In genomic region chr3:113166719-113167492, GRCh38 we compare ENCODE assay signal across 8 cellular contexts. TPM values are rescaled to one million over a fixed set of nuclear protein-coding genes. Genes with fewer than 3 reads are reported as not detected.
DNase-seq lines count a peak whose midpoint lies in the region; ATAC-seq, FAIRE-seq and TF ChIP-seq lines count a peak whose summit lies in the region.

No MANE protein-coding gene starts in this region.

- BruUV-seq in IMR-90 (replicated peaks; lab: Mats Ljungman, UMichigan) (no TSS peak), HepG2 (replicated peaks; lab: Mats Ljungman, UMichigan) (no TSS peak)

- H3K4me3 ChIP-seq in IMR-90 (ENCODE audit: insufficient read depth, low read depth, low read length) (no peak overlapping the region), suprapubic skin (no peak overlapping the region), right lobe of liver (no peak overlapping the region), HepG2 (replicated peaks in 1 of 3; ENCODE audit: insufficient read depth in 1 of 3, low read depth in 2 of 3, low read length in 3 of 3) (no peak overlapping the region)

- H4K20me1 ChIP-seq in IMR-90 (ENCODE audit: insufficient read depth, low read length), result no peaks in the 10 kb centered on the region
- no peaks in the 10 kb centered on the region for H4K20me1 ChIP-seq in HepG2 (ENCODE audit: insufficient read depth, low read length)

- H3K4me1 ChIP-seq in IMR-90 (ENCODE audit: control insufficient read depth, insufficient read depth, low read length), result peaks cover 10% of the 10 kb centered on the region; the same call in 1 of the 2 replicates
- peaks cover 49% of the 10 kb centered on the region for H3K4me1 ChIP-seq in suprapubic skin
- no peaks in the 10 kb centered on the region for H3K4me1 ChIP-seq in right lobe of liver
- no peaks in the 10 kb centered on the region for H3K4me1 ChIP-seq in HepG2 (ENCODE audit: insufficient read depth, low read length)

- no peaks in the 10 kb centered on the region for H3K36me3 ChIP-seq in IMR-90 (ENCODE audit: control insufficient read depth, insufficient read depth, low read length)
- no peaks in the 10 kb centered on the region for H3K36me3 ChIP-seq in suprapubic skin
- H3K36me3 ChIP-seq in right lobe of liver, result no peaks in the 10 kb centered on the region
- H3K36me3 ChIP-seq in HepG2 (replicated peaks in 1 of 2; ENCODE audit: control insufficient read depth in 1 of 2, insufficient read depth in 2 of 2, low read length in 2 of 2), result no peaks in the 10 kb centered on the region

- TF ChIP-seq RAD21 in IMR-90 (IDR thresholded peaks at IDR 0.05; ENCODE audit: low read length), result no peak
- no peak for TF ChIP-seq RAD21 in HepG2 (CRISPR knock-in tag; IDR thresholded peaks at IDR 0.05)

- no peaks in the 10 kb centered on the region for H3K9me1 ChIP-seq in IMR-90 (ENCODE audit: insufficient read depth, low read length)

- H3K4ac ChIP-seq in IMR-90 (ENCODE audit: low read depth, low read length), result peak overlapping the region; percentile 30

- no peaks in the 10 kb centered on the region for H3K79me1 ChIP-seq in IMR-90 (ENCODE audit: low read depth in 1 of 2, low read length in 2 of 2)

- FAIRE-seq in HepG2 (lab: Jason Lieb, UNC), result no peak

- intact Hi-C loops in IMR-90 (cut with micrococcal nuclease) (loop anchor here (5.0 kb wide), 1 partner anchor 45 kb away; the partner anchor contains the start of gene BOC), right lobe of liver (cut with DNase I) (no loop called here), HepG2 (cut with micrococcal nuclease; ENCODE audit: unreplicated experiment) (no loop called here)

- H2AK9ac ChIP-seq in IMR-90 (replicated peaks; ENCODE audit: low read depth, low read length, poor library complexity), result no peak overlapping the region

- WGBS in IMR-90 (ENCODE audit: extremely low coverage in 2 of 2, insufficient read length in 1 of 2), 2 experiments, result 14% methylated on average over 6 of the region's 12 CpGs; no CpG with 5 or more reads in 1 of the 2 experiments
- 16% methylated on average over 12 of the region's 12 CpGs for WGBS in suprapubic skin
- WGBS in right lobe of liver (ENCODE audit: insufficient coverage, low coverage, low lambda C conversion rate, missing lambda C conversion rate), result 54% methylated on average over 8 of the region's 12 CpGs
- WGBS in HepG2 (ENCODE audit: low lambda C conversion rate), result 3% methylated on average over 12 of the region's 12 CpGs

- TF ChIP-seq CTCF in IMR-90 (conservative IDR thresholded peaks at IDR 0.05; ENCODE audit: low read depth, low read length), result 0 out of 2 replicates have a peak, but pooled peaks have one; percentile 1
- TF ChIP-seq CTCF in suprapubic skin (IDR thresholded peaks at IDR 0.05), result no peak
- TF ChIP-seq CTCF in right lobe of liver (IDR thresholded peaks at IDR 0.05), result no peak
- TF ChIP-seq CTCF in HepG2 (CRISPR knock-in tag; IDR thresholded peaks at IDR 0.05), result no peak

- ATAC-seq in IMR-90 (ENCODE audit: low read depth) (peak; percentile 95), right lobe of liver (no peak), GM21447 (IDR thresholded peaks at IDR 0.05; ENCODE audit: unreplicated experiment) (no peak), HepG2 (no peak)

- dilution Hi-C loops in IMR-90 (cut with HindIII; ENCODE audit: low sequenced_read_pairs, unreplicated experiment), result no loop called here

- H3K27me3 ChIP-seq in IMR-90 (ENCODE audit: control insufficient read depth, insufficient read depth, low read length), result no peaks in the 10 kb centered on the region; the same call in 1 of the 2 replicates
- no peaks in the 10 kb centered on the region for H3K27me3 ChIP-seq in suprapubic skin
- no peaks in the 10 kb centered on the region for H3K27me3 ChIP-seq in right lobe of liver
- peaks cover 2 to 15% of the 10 kb centered on the region in 2 experiments; a peak in 4 of 5 replicates for H3K27me3 ChIP-seq in HepG2 (ENCODE audit: control insufficient read depth in 1 of 2, insufficient read depth in 2 of 2, low read length in 2 of 2)

- H3K9ac ChIP-seq in IMR-90 (ENCODE audit: low read depth, low read length), result peak overlapping the region; percentile 57
- H3K9ac ChIP-seq in HepG2 (ENCODE audit: insufficient read depth, low read depth, low read length), result no peak overlapping the region

- H4K91ac ChIP-seq in IMR-90 (ENCODE audit: insufficient read depth, low read depth, low read length), result peak overlapping the region; percentile 36

- no peak overlapping the region for H3K56ac ChIP-seq in IMR-90 (ENCODE audit: extremely low read depth, insufficient read depth, low read length)

- peak overlapping the region; percentile 48 to 65 for H4K8ac ChIP-seq in IMR-90 (ENCODE audit: low read depth in 2 of 2, low read length in 2 of 2)

- H3K79me2 ChIP-seq in HepG2 (ENCODE audit: insufficient read depth, low read length), result no peaks in the 10 kb centered on the region

- DNase-seq in IMR-90, result peak; percentile 65
- DNase-seq in amniotic epithelial cell (ENCODE audit: low read depth), result peak; percentile 28
- peak; percentile 4 for DNase-seq in inferior parietal cortex (ENCODE audit: extremely low spot score)
- DNase-seq in suprapubic skin (ENCODE audit: low spot score in 2 of 2), result peak; percentile 73 to 83
- DNase-seq in right lobe of liver, result no peak
- DNase-seq in T-helper 1 cell, result no peak
- DNase-seq in HepG2 (ENCODE audit: low spot score), result no peak

- H3K4me2 ChIP-seq in IMR-90 (ENCODE audit: low read depth, low read length) (peak overlapping the region; percentile 11; the same call in 1 of the 2 replicates), HepG2 (ENCODE audit: low read depth, low read length) (no peak overlapping the region)

- H3K9me3 ChIP-seq in IMR-90 (ENCODE audit: control insufficient read depth, insufficient read depth, low read length) (no peaks in the 10 kb centered on the region), suprapubic skin (no peaks in the 10 kb centered on the region), right lobe of liver (no peaks in the 10 kb centered on the region), HepG2 (ENCODE audit: low read length) (no peaks in the 10 kb centered on the region)

- peak overlapping the region; percentile 9 for H2AK5ac ChIP-seq in IMR-90 (ENCODE audit: low read depth, low read length)

- in situ Hi-C loops in IMR-90 (cut with MboI; ENCODE audit: low sequenced_read_pairs), result no loop called here
- in situ Hi-C loops in HepG2 (cut with HindIII; ENCODE audit: extremely low pct_ligation_motif_present, low pct_unique_long_range_greater_than_20kb), result no loop called here

- POLR2A ChIA-PET in IMR-90 (lab: Charles Lee; ENCODE audit: unreplicated experiment) (interaction anchor here (0.6 to 0.7 kb wide), 2 partner anchors 113 to 266 kb away, joined by 3 to 4 read pairs; no protein-coding TSS in a partner anchor), HepG2 (lab: Yijun Ruan, JAX) (no interaction called here)

- peak overlapping the region; percentile 76; the same call in 1 of the 2 replicates for H3K27ac ChIP-seq in IMR-90 (ENCODE audit: insufficient read depth, low read length)
- H3K27ac ChIP-seq in suprapubic skin, result peak overlapping the region; percentile 74
- no peak overlapping the region for H3K27ac ChIP-seq in right lobe of liver
- no peak overlapping the region for H3K27ac ChIP-seq in HepG2 (ENCODE audit: extremely low read length, insufficient read depth, low read length)

- TF ChIP-seq POLR2A in IMR-90 (IDR thresholded peaks at IDR 0.05; ENCODE audit: low read depth, low read length), result no peak
- TF ChIP-seq POLR2A in suprapubic skin (IDR thresholded peaks at IDR 0.05), result no peak
- TF ChIP-seq POLR2A in right lobe of liver (IDR thresholded peaks at IDR 0.05), result no peak
- no peak for TF ChIP-seq POLR2A in HepG2 (IDR thresholded peaks at IDR 0.05; ENCODE audit: insufficient read depth in 1 of 2, low read depth in 2 of 2, low read length in 2 of 2)

- peak overlapping the region; percentile 18 for H3K23ac ChIP-seq in IMR-90 (ENCODE audit: low read depth, low read length)

- peak overlapping the region; percentile 58; the same call in 1 of the 2 replicates for H4K5ac ChIP-seq in IMR-90 (ENCODE audit: low read depth, low read length)

- H2BK20ac ChIP-seq in IMR-90 (ENCODE audit: low read depth, low read length), result peak overlapping the region; percentile 55; the same call in 1 of the 2 replicates

- peak overlapping the region; percentile 20; the same call in 1 of the 3 replicates for H2BK15ac ChIP-seq in IMR-90 (ENCODE audit: low read depth, low read length)

- peak overlapping the region; percentile 59 for H2BK120ac ChIP-seq in IMR-90 (ENCODE audit: low read depth, low read length)

- H2BK5ac ChIP-seq in IMR-90 (ENCODE audit: low read depth, low read length, poor library complexity, severe bottlenecking), result no peak overlapping the region

- H2AFZ ChIP-seq in IMR-90 (replicated peaks; ENCODE audit: low read length, poor library complexity), result peak overlapping the region; percentile 75
- H2AFZ ChIP-seq in HepG2 (ENCODE audit: low read length), result no peak overlapping the region

- no peak for TF ChIP-seq EP300 in suprapubic skin (IDR thresholded peaks at IDR 0.05)
- TF ChIP-seq EP300 in HepG2 (IDR thresholded peaks at IDR 0.05; ENCODE audit: low read depth in 2 of 2, low read length in 2 of 2), result no peak
- TF ChIP-seq EP300 in HepG2 (CRISPR knock-in tag; IDR thresholded peaks at IDR 0.05; ENCODE audit: borderline replicate concordance), result no peak

- H3K14ac ChIP-seq in IMR-90 (replicated peaks; ENCODE audit: low read depth, low read length), result peak overlapping the region; percentile 49; the same call in 1 of the 2 replicates

- CTCF ChIA-PET in IMR-90 (lab: Yijun Ruan, JAX), result interaction anchor here (0.5 to 1.5 kb wide), 2 partner anchors 121 to 529 kb away, joined by 3 read pairs; no protein-coding TSS in a partner anchor
- CTCF ChIA-PET in HepG2 (lab: Yijun Ruan, JAX; ENCODE audit: low intra/inter-chr PET ratio, low total read pairs), result no interaction called here

- peak overlapping the region; percentile 25; the same call in 1 of the 2 replicates for H3K18ac ChIP-seq in IMR-90 (ENCODE audit: low read depth, low read length)

RNA-seq across cellular contexts. Expression of gene BOC, which starts 44.5 kb away (rescaled TPM):
- total RNA-seq in IMR-90 (2012; rRNA removed), result 5.3 and 6.8 TPM in 2 replicates
- 13.6 and 15.2 TPM in 2 replicates for polyA plus RNA-seq in IMR-90 (2012; rRNA removed)
- 7.2 and 13.2 TPM in 2 replicates for polyA plus RNA-seq in IMR-90 (2012; cell fraction: cytosol; rRNA removed)
- polyA plus RNA-seq in IMR-90 (2012; cell fraction: nucleus; rRNA removed; ENCODE audit: low replicate concordance), result 15.6 and 22.1 TPM in 2 replicates
- total RNA-seq in suprapubic skin, result 100 to 1,000 TPM in 2 of 4 donors, 10 to 100 TPM in 2; 75.6 to 159 (median 105) TPM
- under 1 TPM; 0.22 to 0.86 (median 0.49) TPM for total RNA-seq in right lobe of liver
- total RNA-seq in HepG2 (2016; rRNA removed; fragmentation: Illumina TruSeq; extraction: Trizol), result not detected in 2 replicates
- not detected in 2 replicates for total RNA-seq in HepG2 (2016; cell fraction: cytosol; rRNA removed; fragmentation: Illumina TruSeq; extraction: Trizol; ENCODE audit: low read depth)
- total RNA-seq in HepG2 (2016; cell fraction: insoluble cytoplasmic fraction; rRNA removed; fragmentation: Illumina TruSeq; extraction: Trizol), result not detected in 2 replicates
- total RNA-seq in HepG2 (2016; cell fraction: membrane; rRNA removed; fragmentation: Illumina TruSeq; extraction: Trizol), result not detected in 2 replicates
- total RNA-seq in HepG2 (2016; cell fraction: nucleus; rRNA removed; fragmentation: Illumina TruSeq; extraction: Trizol), result not detected in 2 replicates
- 0.04 TPM in 1 of 2 replicates, not detected in the other for polyA plus RNA-seq in HepG2 (2011; rRNA removed)
- polyA plus RNA-seq in HepG2 (2011; cell fraction: cytosol; rRNA removed), result 0.08 TPM in 1 of 2 replicates, not detected in the other
- 0.03 and 0.05 TPM in 2 replicates for polyA plus RNA-seq in HepG2 (2011; cell fraction: nucleus; rRNA removed)
- polyA plus RNA-seq in HepG2 (2012), result not detected in 2 replicates
- not detected in 2 replicates for polyA plus RNA-seq in HepG2 (2016; cell fraction: cytosol; fragmentation: Illumina TruSeq; extraction: Trizol; ENCODE audit: low read depth)
- not detected in 2 replicates for polyA plus RNA-seq in HepG2 (2016; cell fraction: insoluble cytoplasmic fraction; fragmentation: Illumina TruSeq; extraction: Trizol; ENCODE audit: low read depth)
- not detected in 2 replicates for polyA plus RNA-seq in HepG2 (2016; cell fraction: membrane; fragmentation: Illumina TruSeq; extraction: Trizol; ENCODE audit: low read depth)
- polyA plus RNA-seq in HepG2 (2016; cell fraction: nucleus; fragmentation: Illumina TruSeq; extraction: Trizol; ENCODE audit: insufficient read depth, low read depth), result not detected in 2 replicates
- 0.30 TPM in 1 of 2 replicates, not detected in the other for polyA minus RNA-seq in HepG2 (2011; rRNA and poly(A)+ RNA removed; ENCODE audit: low replicate concordance)
- polyA minus RNA-seq in HepG2 (2011; cell fraction: cytosol; rRNA and poly(A)+ RNA removed), result not detected in 2 replicates
- polyA minus RNA-seq in HepG2 (2011; cell fraction: nucleus; rRNA and poly(A)+ RNA removed), result 0.39 TPM in 1 of 2 replicates, not detected in the other

Comparison
In these comparisons a context has a peak if more than half of its experiments do, and no peak if none do; other contexts are left out.
1. DNase-seq: peak in IMR-90 (single experiment), amniotic epithelial cell (single experiment), inferior parietal cortex (single experiment) and suprapubic skin (2 of 2); none in right lobe of liver (0 of 3), T-helper 1 cell (0 of 5) and HepG2 (single experiment).
2. H3K27ac ChIP-seq: peak in IMR-90 (single experiment) and suprapubic skin (single experiment); none in right lobe of liver (0 of 3) and HepG2 (single experiment).